18 cellular contexts compared by ENCODE assay signal in the genomic region with DNA sequence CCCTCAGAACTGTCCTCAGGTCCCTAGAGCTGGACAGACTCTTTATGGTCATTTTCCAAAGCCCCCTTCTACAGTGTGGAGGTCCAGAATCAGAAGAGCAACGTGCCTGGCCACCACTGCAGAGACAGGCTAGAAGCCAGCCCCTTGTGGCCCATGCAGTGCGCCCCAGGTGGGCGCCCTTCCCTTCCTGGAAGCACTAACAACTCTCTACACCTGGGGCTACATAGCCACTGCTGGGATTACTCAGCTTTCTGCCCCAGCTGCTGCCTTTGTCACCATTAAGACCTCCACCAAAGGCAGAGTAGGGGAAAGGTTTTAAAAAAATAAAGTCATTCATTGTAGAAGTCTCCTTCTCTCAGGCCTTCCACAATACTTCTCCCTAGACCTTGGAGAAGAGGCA. TPM values are rescaled to one million over a fixed set of nuclear protein-coding genes. Genes with fewer than 3 reads are reported as not detected.
DNase-seq lines count a peak whose midpoint lies in the region; TF ChIP-seq lines count a peak whose summit lies in the region.
"Had no signal": no experiment of that assay in that cellular context is flagged by ENCODE, and none has a peak within 500 bp of the region (broad histone marks: within the 10 kb centered on the region; RNA-seq: fewer than 3 reads in every experiment).

No MANE protein-coding gene starts in this region.

- no peak overlapping the region for H2BK20ac ChIP-seq in H9 (ENCODE audit: low read depth, low read length, poor library complexity, severe bottlenecking)

- no peak overlapping the region for H3K4me2 ChIP-seq in H9 (ENCODE audit: insufficient read depth, insufficient read length, low read length)
- H3K4me2 ChIP-seq: A549, smooth muscle cell had no signal

- H3T11ph ChIP-seq in H9 (ENCODE audit: low read length): no peak overlapping the region

- H3K9me3 Mint-ChIP-seq in activated CD4-positive, alpha-beta T cell treated with anti-CD3 and anti-CD28 coated beads, Interleukin-2, amount 10 ng/mL, durations not matched to agents 24 days and 14 days: no peaks in the 10 kb centered on the region
- no peaks in the 10 kb centered on the region for H3K9me3 Mint-ChIP-seq in H9
- no peaks in the 10 kb centered on the region for H3K9me3 Mint-ChIP-seq in activated T-helper 1 cell treated with anti-CD3 and anti-CD28 coated beads, Interleukin-12 subunit alpha, Interleukin-12 subunit beta, Interleukin-2, Interleukin-4 antibody, amounts not matched to agents 30 ng/mL and 10 ng/mL and 1 ng/mL, durations not matched to agents 14 hours and 24 hours and 36 hours
- no peaks in the 10 kb centered on the region for H3K9me3 Mint-ChIP-seq in neural crest cell
- H3K9me3 Mint-ChIP-seq: dendritic cell treated with granulocyte-macrophage colony-stimulating factor and Interleukin-4, amounts not matched to agents 40 ng/mL and 50 ng/mL, for 4 days had no signal

- no peaks in the 10 kb centered on the region for H3K27me3 Mint-ChIP-seq in activated CD4-positive, alpha-beta T cell treated with anti-CD3 and anti-CD28 coated beads, Interleukin-2, amount 10 ng/mL, durations not matched to agents 24 days and 14 days
- H3K27me3 Mint-ChIP-seq in H9 (ENCODE audit: low read depth): peaks cover 40% of the 10 kb centered on the region
- no peaks in the 10 kb centered on the region for H3K27me3 Mint-ChIP-seq in activated T-helper 1 cell treated with anti-CD3 and anti-CD28 coated beads, Interleukin-12 subunit alpha, Interleukin-12 subunit beta, Interleukin-2, Interleukin-4 antibody, amounts not matched to agents 30 ng/mL and 10 ng/mL and 1 ng/mL, durations not matched to agents 14 hours and 24 hours and 36 hours (ENCODE audit: insufficient read depth)
- peaks cover 45% of the 10 kb centered on the region for H3K27me3 Mint-ChIP-seq in neural crest cell (ENCODE audit: low read depth)

- H3K56ac ChIP-seq in H9 (ENCODE audit: insufficient read length, low read depth, low read length): no peak overlapping the region

- no peaks in the 10 kb centered on the region for H3K9me3 ChIP-seq in H9 (ENCODE audit: control insufficient read depth, low read depth, low read length)
- H3K9me3 ChIP-seq: A549, ovary, tibial artery had no signal

- H2BK5ac ChIP-seq in H9 (ENCODE audit: insufficient read length, low read length): no peak overlapping the region

- H3K36me3 Mint-ChIP-seq in activated CD4-positive, alpha-beta T cell treated with anti-CD3 and anti-CD28 coated beads, Interleukin-2, amount 10 ng/mL, durations not matched to agents 24 days and 14 days (ENCODE audit: low read depth): peaks cover 60% of the 10 kb centered on the region
- H3K36me3 Mint-ChIP-seq in H9 (ENCODE audit: insufficient read depth in 1 of 3, low read depth in 3 of 3): no peaks in the 10 kb centered on the region
- H3K36me3 Mint-ChIP-seq in activated T-helper 1 cell treated with anti-CD3 and anti-CD28 coated beads, Interleukin-12 subunit alpha, Interleukin-12 subunit beta, Interleukin-2, Interleukin-4 antibody, amounts not matched to agents 30 ng/mL and 10 ng/mL and 1 ng/mL, durations not matched to agents 14 hours and 24 hours and 36 hours (ENCODE audit: low read depth): peaks cover 57% of the 10 kb centered on the region
- no peaks in the 10 kb centered on the region for H3K36me3 Mint-ChIP-seq in neural crest cell (ENCODE audit: low read depth)

- peaks cover 74% of the 10 kb centered on the region for H3K4me1 Mint-ChIP-seq in activated CD4-positive, alpha-beta T cell treated with anti-CD3 and anti-CD28 coated beads, Interleukin-2, amount 10 ng/mL, durations not matched to agents 24 days and 14 days
- H3K4me1 Mint-ChIP-seq in H9 (peaks cover 8 to 15% of the 10 kb centered on the region in 2 experiments), neural crest cell (peaks cover 4% of the 10 kb centered on the region)
- peaks cover 77% of the 10 kb centered on the region for H3K4me1 Mint-ChIP-seq in activated T-helper 1 cell treated with anti-CD3 and anti-CD28 coated beads, Interleukin-12 subunit alpha, Interleukin-12 subunit beta, Interleukin-2, Interleukin-4 antibody, amounts not matched to agents 30 ng/mL and 10 ng/mL and 1 ng/mL, durations not matched to agents 14 hours and 24 hours and 36 hours (ENCODE audit: low read depth)

- H3K27ac ChIP-seq in H9 (ENCODE audit: insufficient read length, low read depth, low read length): no peak overlapping the region
- H3K27ac ChIP-seq: A549, ovary, tibial artery had no signal

- no peak overlapping the region for H3K23ac ChIP-seq in H9 (ENCODE audit: insufficient read length, low read depth, low read length)

- no peak overlapping the region for H4K91ac ChIP-seq in H9 (ENCODE audit: insufficient read length, low read depth, low read length)

- no peak overlapping the region for H4K5ac ChIP-seq in H9 (ENCODE audit: insufficient read length, low read depth, low read length)

- peaks cover 14% of the 10 kb centered on the region; the same call in 1 of the 2 replicates for H3K27me3 ChIP-seq in H9 (ENCODE audit: insufficient read depth, low read length)
- H3K27me3 ChIP-seq: ovary had no signal

- no peak overlapping the region for H3K18ac ChIP-seq in H9 (ENCODE audit: insufficient read length, low read depth, low read length)

- H3K4me3 Mint-ChIP-seq in activated CD4-positive, alpha-beta T cell treated with anti-CD3 and anti-CD28 coated beads, Interleukin-2, amount 10 ng/mL, durations not matched to agents 24 days and 14 days: peak overlapping the region; percentile 95
- H3K4me3 Mint-ChIP-seq in H9 (no peak overlapping the region), neural crest cell (peak overlapping the region; percentile 56)
- peak overlapping the region; percentile 96 for H3K4me3 Mint-ChIP-seq in activated T-helper 1 cell treated with anti-CD3 and anti-CD28 coated beads, Interleukin-12 subunit alpha, Interleukin-12 subunit beta, Interleukin-2, Interleukin-4 antibody, amounts not matched to agents 30 ng/mL and 10 ng/mL and 1 ng/mL, durations not matched to agents 14 hours and 24 hours and 36 hours
- H3K4me3 Mint-ChIP-seq: dendritic cell treated with granulocyte-macrophage colony-stimulating factor and Interleukin-4, amounts not matched to agents 40 ng/mL and 50 ng/mL, for 4 days had no signal

- intact Hi-C loops in activated CD4-positive, alpha-beta T cell treated with anti-CD3 and anti-CD28 coated beads, Interleukin-2, amount 10 ng/mL, durations not matched to agents 24 days and 14 days (cut with micrococcal nuclease): loop anchor here (2.0 to 5.0 kb wide), 5 partner anchors 35 to 120 kb away; no protein-coding TSS in a partner anchor
- intact Hi-C loops in activated T-helper 1 cell treated with anti-CD3 and anti-CD28 coated beads, Interleukin-12 subunit alpha, Interleukin-12 subunit beta, Interleukin-2, Interleukin-4 antibody, amounts not matched to agents 30 ng/mL and 10 ng/mL and 1 ng/mL, durations not matched to agents 14 hours and 24 hours and 36 hours (cut with micrococcal nuclease): loop anchor here (10.0 kb wide), 1 partner anchor 583 kb away; no protein-coding TSS in a partner anchor

- WGBS in H9 (ENCODE audit: extremely low coverage, insufficient read length, low lambda C conversion rate): no CpG with 5 or more reads among the region's 3 CpGs

- no peak overlapping the region for H2BK12ac ChIP-seq in H9 (ENCODE audit: insufficient read length, low read depth, low read length)

- no peak overlapping the region for H4K8ac ChIP-seq in H9 (replicated peaks; ENCODE audit: insufficient read length, low read depth, low read length)

- H3K14ac ChIP-seq in H9 (ENCODE audit: insufficient read depth, low read length): no peak overlapping the region

- TF ChIP-seq CTCF in H9 (conservative IDR thresholded peaks at IDR 0.05) (0 out of 3 replicates have a peak, but pooled peaks have one; percentile 12), neural crest cell (conservative IDR thresholded peaks at IDR 0.05) (no peak), GM13976 (IDR thresholded peaks at IDR 0.05; ENCODE audit: borderline replicate concordance, control extremely low read depth, extremely low read depth, insufficient read depth, missing control alignments) (no peak)

- in situ Hi-C loops in GM13976 (cut with MboI; ENCODE audit: low sequenced_read_pairs, unreplicated experiment): loop anchor here (5.0 kb wide), 1 partner anchor 115 kb away; no protein-coding TSS in a partner anchor

- H4K20me1 ChIP-seq in H9 (ENCODE audit: control insufficient read depth, insufficient read depth, insufficient read length): no peaks in the 10 kb centered on the region

- H3K79me2 ChIP-seq in H9 (ENCODE audit: insufficient read depth, low read length): no peaks in the 10 kb centered on the region

- no peak overlapping the region for H2BK120ac ChIP-seq in H9 (ENCODE audit: low read depth, low read length, poor library complexity, severe bottlenecking)

- no peak overlapping the region for H3K4ac ChIP-seq in H9 (ENCODE audit: low read depth, low read length)

- no peak overlapping the region for H2BK15ac ChIP-seq in H9 (ENCODE audit: low read depth, low read length)

- peak; percentile 72 for DNase-seq in activated CD4-positive, alpha-beta T cell treated with anti-CD3 and anti-CD28 coated beads, Interleukin-2, amount 10 ng/mL, durations not matched to agents 24 days and 14 days
- no peak for DNase-seq in activated CD4-positive, alpha-beta T cell treated with anti-CD3 and anti-CD28 coated beads, Interleukin-2, amount 50 U/mL, for 4 hours
- DNase-seq in H9: peak; percentile 56
- DNase-seq in activated T-helper 1 cell treated with anti-CD3 and anti-CD28 coated beads, Interleukin-12 subunit alpha, Interleukin-12 subunit beta, Interleukin-2, Interleukin-4 antibody, amounts not matched to agents 30 ng/mL and 10 ng/mL and 1 ng/mL, durations not matched to agents 14 hours and 24 hours and 36 hours (ENCODE audit: low spot score): no peak
- no peak for DNase-seq in neural crest cell (ENCODE audit: low read depth, low spot score)
- DNase-seq in hypothalamus (lab: John Stamatoyannopoulos, UW): no peak
- DNase-seq in GM13976 (ENCODE audit: low spot score): no peak
- no peak for DNase-seq in activated CD4-positive, CD25-positive, alpha-beta regulatory T cell (lab: John Stamatoyannopoulos, UW)
- DNase-seq: activated CD4-positive, CD25-positive, alpha-beta regulatory T cell treated with anti-CD3 and anti-CD28 coated beads, Interleukin-2, amount 50 U/mL, for 72 hours; anterior cingulate cortex; GOT3; NCI-H2081 treated with DMSO at 0.1 percent for 48 hours; NK-92 treated with Interleukin-12 subunit alpha and Interleukin-12 subunit beta, amount 100 ng/mL, for 24 hours; ovary; tibial artery had no signal

- no peak overlapping the region for H2AFZ ChIP-seq in H9 (ENCODE audit: low read length)

- no peaks in the 10 kb centered on the region for H3K79me1 ChIP-seq in H9 (ENCODE audit: insufficient read depth, low read depth, low read length, poor library complexity, severe bottlenecking)

- H3K23me2 ChIP-seq in H9 (ENCODE audit: insufficient read length, low read depth, low read length, poor library complexity, severe bottlenecking): peaks cover 3% of the 10 kb centered on the region

- no peak overlapping the region for H3K9ac ChIP-seq in H9 (ENCODE audit: extremely low read depth, insufficient read length, low read length)

- H3K27ac Mint-ChIP-seq in activated CD4-positive, alpha-beta T cell treated with anti-CD3 and anti-CD28 coated beads, Interleukin-2, amount 10 ng/mL, durations not matched to agents 24 days and 14 days: peak overlapping the region; percentile 99
- no peak overlapping the region for H3K27ac Mint-ChIP-seq in H9
- H3K27ac Mint-ChIP-seq in activated T-helper 1 cell treated with anti-CD3 and anti-CD28 coated beads, Interleukin-12 subunit alpha, Interleukin-12 subunit beta, Interleukin-2, Interleukin-4 antibody, amounts not matched to agents 30 ng/mL and 10 ng/mL and 1 ng/mL, durations not matched to agents 14 hours and 24 hours and 36 hours: peak overlapping the region; percentile 98
- no peak overlapping the region for H3K27ac Mint-ChIP-seq in neural crest cell (ENCODE audit: unreplicated experiment)
- H3K27ac Mint-ChIP-seq: dendritic cell treated with granulocyte-macrophage colony-stimulating factor and Interleukin-4, amounts not matched to agents 40 ng/mL and 50 ng/mL, for 4 days had no signal

- no peaks in the 10 kb centered on the region for H3K4me1 ChIP-seq in H9 (ENCODE audit: insufficient read depth, low read length)
- H3K4me1 ChIP-seq: A549 had no signal

- H2AK5ac ChIP-seq in H9 (ENCODE audit: insufficient read length, low read length): no peak overlapping the region

RNA-seq across cellular contexts. Expression of a gene that starts 2.3 kb away (rescaled TPM):
- total RNA-seq in activated CD4-positive, alpha-beta T cell treated with anti-CD3 and anti-CD28 coated beads, Interleukin-2, amount 10 ng/mL, durations not matched to agents 24 days and 14 days: 94.4 and 94.7 TPM in 2 replicates
- 0.50 and 0.85 TPM in 2 replicates for total RNA-seq in H9 (2021)
- 106 and 110 TPM in 2 replicates for total RNA-seq in activated T-helper 1 cell treated with anti-CD3 and anti-CD28 coated beads, Interleukin-12 subunit alpha, Interleukin-12 subunit beta, Interleukin-2, Interleukin-4 antibody, amounts not matched to agents 30 ng/mL and 10 ng/mL and 1 ng/mL, durations not matched to agents 14 hours and 24 hours and 36 hours
- total RNA-seq in neural crest cell: 1.6 and 1.8 TPM in 2 replicates

Comparison
In these comparisons a context has a peak if more than half of its experiments do, and no peak if none do; other contexts are left out.
1. DNase-seq: peak in activated CD4-positive, alpha-beta T cell treated with anti-CD3 and anti-CD28 coated beads, Interleukin-2, amount 10 ng/mL, durations not matched to agents 24 days and 14 days (single experiment) and H9 (single experiment); none in activated CD4-positive, alpha-beta T cell treated with anti-CD3 and anti-CD28 coated beads, Interleukin-2, amount 50 U/mL, for 4 hours (0 of 2), activated T-helper 1 cell treated with anti-CD3 and anti-CD28 coated beads, Interleukin-12 subunit alpha, Interleukin-12 subunit beta, Interleukin-2, Interleukin-4 antibody, amounts not matched to agents 30 ng/mL and 10 ng/mL and 1 ng/mL, durations not matched to agents 14 hours and 24 hours and 36 hours (single experiment), neural crest cell (single experiment), hypothalamus (0 of 51), GM13976 (single experiment) and activated CD4-positive, CD25-positive, alpha-beta regulatory T cell (0 of 4).
2. H3K27ac Mint-ChIP-seq: peak in activated CD4-positive, alpha-beta T cell treated with anti-CD3 and anti-CD28 coated beads, Interleukin-2, amount 10 ng/mL, durations not matched to agents 24 days and 14 days (single experiment) and activated T-helper 1 cell treated with anti-CD3 and anti-CD28 coated beads, Interleukin-12 subunit alpha, Interleukin-12 subunit beta, Interleukin-2, Interleukin-4 antibody, amounts not matched to agents 30 ng/mL and 10 ng/mL and 1 ng/mL, durations not matched to agents 14 hours and 24 hours and 36 hours (single experiment); none in H9 (0 of 3) and neural crest cell (single experiment).
3. H3K4me3 Mint-ChIP-seq: peak in activated CD4-positive, alpha-beta T cell treated with anti-CD3 and anti-CD28 coated beads, Interleukin-2, amount 10 ng/mL, durations not matched to agents 24 days and 14 days (single experiment), activated T-helper 1 cell treated with anti-CD3 and anti-CD28 coated beads, Interleukin-12 subunit alpha, Interleukin-12 subunit beta, Interleukin-2, Interleukin-4 antibody, amounts not matched to agents 30 ng/mL and 10 ng/mL and 1 ng/mL, durations not matched to agents 14 hours and 24 hours and 36 hours (single experiment) and neural crest cell (single experiment); none in H9 (0 of 2).
4. RNA of a gene that starts 2.3 kb away (total RNA-seq): 106 to 110 TPM in activated T-helper 1 cell treated with anti-CD3 and anti-CD28 coated beads, Interleukin-12 subunit alpha, Interleukin-12 subunit beta, Interleukin-2, Interleukin-4 antibody, amounts not matched to agents 30 ng/mL and 10 ng/mL and 1 ng/mL, durations not matched to agents 14 hours and 24 hours and 36 hours and 94.4 to 94.7 TPM in activated CD4-positive, alpha-beta T cell treated with anti-CD3 and anti-CD28 coated beads, Interleukin-2, amount 10 ng/mL, durations not matched to agents 24 days and 14 days; 1.6 to 1.8 TPM in neural crest cell and 0.50 to 0.85 TPM in H9; every median in the first group is over 10 times any median in the second.